8 cellular contexts compared by ENCODE assay signal in genomic region chr20:20837574-20838021, GRCh38.
A peak's percentile ranks its signal among the peaks of the same experiment; 100 is the strongest.
DNase-seq lines count a peak whose midpoint lies in the region; ATAC-seq and TF ChIP-seq lines count a peak whose summit lies in the region.

No MANE protein-coding gene starts in this region.

- no peak overlapping the region for H3K4me3 Mint-ChIP-seq in activated CD4-positive, alpha-beta memory T cell treated with anti-CD3 and anti-CD28 coated beads, Interleukin-2, amount 10 ng/mL, durations not matched to agents 7 days and 5 days
- no peak overlapping the region for H3K4me3 Mint-ChIP-seq in neural progenitor cell

- DNase-seq in AML-193 (lab: John Stamatoyannopoulos, UW) = peak; percentile 25 to 58
- DNase-seq in HCEC 1CT = peak; percentile 36
- peak; percentile 39 for DNase-seq in NCI-H460 (ENCODE audit: extremely low read depth, low read depth)
- peak; percentile 43 for DNase-seq in activated CD4-positive, alpha-beta memory T cell treated with anti-CD3 and anti-CD28 coated beads, Interleukin-2, amount 10 ng/mL, durations not matched to agents 7 days and 5 days
- DNase-seq in fibroblast of peridontal ligament (ENCODE audit: extremely low read depth) = peak; percentile 53
- peak; percentile 77 for DNase-seq in neural progenitor cell (ENCODE audit: low spot score)

- no peak overlapping the region for H3K27ac Mint-ChIP-seq in activated CD4-positive, alpha-beta memory T cell treated with anti-CD3 and anti-CD28 coated beads, Interleukin-2, amount 10 ng/mL, durations not matched to agents 7 days and 5 days
- H3K27ac Mint-ChIP-seq in neural progenitor cell = no peak overlapping the region

- H3K27ac ChIP-seq in neural progenitor cell = no peak overlapping the region

- H3K9me3 Mint-ChIP-seq in activated CD4-positive, alpha-beta memory T cell treated with anti-CD3 and anti-CD28 coated beads, Interleukin-2, amount 10 ng/mL, durations not matched to agents 7 days and 5 days = no peaks in the 10 kb centered on the region
- peaks cover 3% of the 10 kb centered on the region for H3K9me3 Mint-ChIP-seq in neural progenitor cell

- no peak overlapping the region for H3K4me3 ChIP-seq in neural progenitor cell

- H3K4me2 ChIP-seq in neural progenitor cell = peak overlapping the region; percentile 43

- H3K36me3 Mint-ChIP-seq in activated CD4-positive, alpha-beta memory T cell treated with anti-CD3 and anti-CD28 coated beads, Interleukin-2, amount 10 ng/mL, durations not matched to agents 7 days and 5 days (ENCODE audit: low read depth) = no peaks in the 10 kb centered on the region
- H3K36me3 Mint-ChIP-seq in neural progenitor cell = no peaks in the 10 kb centered on the region

- peaks cover 38% of the 10 kb centered on the region for H3K27me3 ChIP-seq in neural progenitor cell

- H3K79me2 ChIP-seq in neural progenitor cell (ENCODE audit: low read depth) = no peaks in the 10 kb centered on the region

- H3K36me3 ChIP-seq in neural progenitor cell = no peaks in the 10 kb centered on the region

- CTCF ChIA-PET in activated CD4-positive, alpha-beta memory T cell treated with anti-CD3 and anti-CD28 coated beads, Interleukin-2, amount 10 ng/mL, durations not matched to agents 7 days and 5 days (lab: Charles Lee) = interaction anchor here (0.8 to 5.2 kb wide), 10 partner anchors 11 to 667 kb away, joined by 3 to 19 read pairs (median 4); no protein-coding TSS in a partner anchor

- no peaks in the 10 kb centered on the region for H4K20me1 ChIP-seq in neural progenitor cell (ENCODE audit: low read depth)

- H3F3A ChIP-seq in neural progenitor cell (ENCODE audit: low read depth) = no peaks in the 10 kb centered on the region

- peaks cover 12% of the 10 kb centered on the region for H3K27me3 Mint-ChIP-seq in activated CD4-positive, alpha-beta memory T cell treated with anti-CD3 and anti-CD28 coated beads, Interleukin-2, amount 10 ng/mL, durations not matched to agents 7 days and 5 days
- H3K27me3 Mint-ChIP-seq in neural progenitor cell (ENCODE audit: insufficient read depth, low read depth) = peaks cover 17% of the 10 kb centered on the region

- no peaks in the 10 kb centered on the region for H3K4me1 ChIP-seq in neural progenitor cell

- H3K9ac ChIP-seq in neural progenitor cell = no peak overlapping the region

- peaks cover 3% of the 10 kb centered on the region for H3K4me1 Mint-ChIP-seq in activated CD4-positive, alpha-beta memory T cell treated with anti-CD3 and anti-CD28 coated beads, Interleukin-2, amount 10 ng/mL, durations not matched to agents 7 days and 5 days
- H3K4me1 Mint-ChIP-seq in neural progenitor cell = peaks cover 2% of the 10 kb centered on the region

- no peak overlapping the region for H2AFZ ChIP-seq in neural progenitor cell (replicated peaks)

- no peak for ATAC-seq in GM21360 (IDR thresholded peaks at IDR 0.05; ENCODE audit: unreplicated experiment)
- ATAC-seq in HG03378 (IDR thresholded peaks at IDR 0.05; ENCODE audit: unreplicated experiment) = no peak

- TF ChIP-seq CTCF in neural progenitor cell (IDR thresholded peaks at IDR 0.05) = peak; percentile 93

- H3K9me3 ChIP-seq in neural progenitor cell (ENCODE audit: low read depth) = no peaks in the 10 kb centered on the region

- POLR2A ChIA-PET in activated CD4-positive, alpha-beta memory T cell treated with anti-CD3 and anti-CD28 coated beads, Interleukin-2, amount 10 ng/mL, durations not matched to agents 7 days and 5 days (lab: Charles Lee) = no interaction called here
